ENCODE assay signal across 15 cellular contexts in the genomic region with DNA sequence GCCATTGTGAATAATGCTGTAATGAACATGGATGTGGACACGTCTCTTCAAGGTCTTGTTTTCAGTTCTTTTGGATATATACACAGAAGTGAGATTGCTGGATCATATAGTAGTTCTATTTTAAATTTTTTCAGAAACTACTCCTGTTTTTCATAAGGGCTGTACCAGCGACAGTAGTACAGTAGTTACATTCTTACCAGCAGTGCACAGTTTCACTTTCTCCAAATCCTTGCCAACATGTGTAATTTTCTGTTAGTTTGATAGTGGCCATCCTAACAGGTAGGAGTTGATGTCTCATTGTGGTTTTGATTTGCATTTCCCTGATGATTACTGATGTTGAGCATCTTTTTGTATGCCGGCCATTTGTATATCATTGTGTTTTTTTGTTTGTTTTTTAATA.
A peak's percentile ranks its signal among the peaks of the same experiment; 100 is the strongest.
DNase-seq lines count a peak whose midpoint lies in the region; ATAC-seq and TF ChIP-seq lines count a peak whose summit lies in the region.
"Had no signal": no experiment of that assay in that cellular context is flagged by ENCODE, and none has a peak within 500 bp of the region (broad histone marks: within the 10 kb centered on the region; RNA-seq: fewer than 3 reads in every experiment).

No MANE protein-coding gene starts in this region.

- H3K27ac ChIP-seq in trophoblast cell (ENCODE audit: low read depth, low read length) (no peak overlapping the region), RWPE1 (no peak overlapping the region)
- H3K27ac ChIP-seq: BLaER1, brain microvascular endothelial cell, epithelial cell of prostate, prostate gland had no signal

- no peak overlapping the region for H3K4me2 ChIP-seq in trophoblast cell (ENCODE audit: low read length)
- H3K4me2 ChIP-seq: BLaER1 had no signal

- no peak overlapping the region for H3K4ac ChIP-seq in trophoblast cell (ENCODE audit: low read depth, low read length)

- no peak overlapping the region for H4K91ac ChIP-seq in trophoblast cell (ENCODE audit: low read depth, low read length)

- no peak overlapping the region for H2AK5ac ChIP-seq in trophoblast cell (ENCODE audit: low read length)

- no peak overlapping the region for H3K9ac ChIP-seq in trophoblast cell (ENCODE audit: low read length)
- H3K9ac ChIP-seq: BLaER1 had no signal

- no peak overlapping the region for H2AFZ ChIP-seq in trophoblast cell (ENCODE audit: insufficient read depth, low read length, poor library complexity)

- ATAC-seq in GM18505 (IDR thresholded peaks at IDR 0.05; ENCODE audit: unreplicated experiment) (peak; percentile 64), GM19452 (IDR thresholded peaks at IDR 0.05; ENCODE audit: unreplicated experiment) (peak; percentile 58), HG02938 (IDR thresholded peaks at IDR 0.05; ENCODE audit: unreplicated experiment) (peak; percentile 64)
- ATAC-seq: PC-3 had no signal

- no peak overlapping the region for H2BK12ac ChIP-seq in trophoblast cell (ENCODE audit: low read length)

- H3K79me1 ChIP-seq in trophoblast cell (ENCODE audit: low read length), result no peaks in the 10 kb centered on the region

- no peaks in the 10 kb centered on the region for H3K27me3 ChIP-seq in trophoblast cell (ENCODE audit: insufficient read depth, low read length)
- H3K27me3 ChIP-seq: BLaER1, brain microvascular endothelial cell had no signal

- no CpG with 5 or more reads among the region's 3 CpGs for WGBS in trophoblast cell (ENCODE audit: extremely low coverage, insufficient coverage, insufficient read length)

- CTCF ChIA-PET in RWPE1 (lab: Yijun Ruan, JAX), result no interaction called here

- no peak overlapping the region for H3K14ac ChIP-seq in trophoblast cell (ENCODE audit: low read length)

- POLR2A ChIA-PET in RWPE1 (lab: Yijun Ruan, JAX; ENCODE audit: low non-redundant PET), result no interaction called here

- H3K18ac ChIP-seq in trophoblast cell (ENCODE audit: low read length), result no peak overlapping the region

- H2BK120ac ChIP-seq in trophoblast cell (ENCODE audit: insufficient read depth, low read length, poor library complexity), result no peak overlapping the region

- no peak for TF ChIP-seq CTCF in RWPE1 (conservative IDR thresholded peaks at IDR 0.05; ENCODE audit: low read depth)

- H3K79me2 ChIP-seq in trophoblast cell (ENCODE audit: control insufficient read depth, insufficient read depth, low read length, poor library complexity), result no peaks in the 10 kb centered on the region

- H2BK5ac ChIP-seq in trophoblast cell (ENCODE audit: low read depth, low read length, poor library complexity), result no peak overlapping the region

- peaks cover 0 to 2% of the 10 kb centered on the region in 2 experiments for H3K4me1 ChIP-seq in trophoblast cell (ENCODE audit: control insufficient read depth in 1 of 2, insufficient read depth in 2 of 2, low read length in 2 of 2)
- H3K4me1 ChIP-seq: prostate gland had no signal

- H4K8ac ChIP-seq in trophoblast cell (ENCODE audit: low read depth, low read length), result no peak overlapping the region

- H3K23ac ChIP-seq in trophoblast cell (ENCODE audit: low read length), result no peak overlapping the region

- DNase-seq in RPMI7951 (ENCODE audit: low read depth) (peak; percentile 5), trophoblast cell (no peak), RWPE1 (ENCODE audit: low spot score) (no peak), Kasumi-1 (lab: John Stamatoyannopoulos, UW) (no peak), hepatic stellate cell (ENCODE audit: low spot score) (no peak)
- DNase-seq: brain microvascular endothelial cell, mesendoderm, PC-3, T1000 had no signal

- H3K4me3 ChIP-seq in trophoblast cell (ENCODE audit: low read depth, low read length), result no peak overlapping the region
- H3K4me3 ChIP-seq: BLaER1, prostate gland had no signal

- no peaks in the 10 kb centered on the region for H3K36me3 ChIP-seq in trophoblast cell (ENCODE audit: control insufficient read depth in 1 of 2, insufficient read depth in 2 of 2, low read length in 2 of 2)
- H3K36me3 ChIP-seq: brain microvascular endothelial cell, prostate gland had no signal

- TF ChIP-seq POLR2A in GM18505 (IDR thresholded peaks at IDR 0.05; ENCODE audit: borderline replicate concordance, extremely low read depth, insufficient read depth, insufficient read length), result no peak

- no peak overlapping the region for H4K12ac ChIP-seq in trophoblast cell (ENCODE audit: low read depth, low read length)

- no peaks in the 10 kb centered on the region for H3K9me3 ChIP-seq in trophoblast cell (ENCODE audit: insufficient read depth, low read depth, low read length)
- H3K9me3 ChIP-seq: prostate gland had no signal
